16 cellular contexts compared by ENCODE assay signal in the genomic region with DNA sequence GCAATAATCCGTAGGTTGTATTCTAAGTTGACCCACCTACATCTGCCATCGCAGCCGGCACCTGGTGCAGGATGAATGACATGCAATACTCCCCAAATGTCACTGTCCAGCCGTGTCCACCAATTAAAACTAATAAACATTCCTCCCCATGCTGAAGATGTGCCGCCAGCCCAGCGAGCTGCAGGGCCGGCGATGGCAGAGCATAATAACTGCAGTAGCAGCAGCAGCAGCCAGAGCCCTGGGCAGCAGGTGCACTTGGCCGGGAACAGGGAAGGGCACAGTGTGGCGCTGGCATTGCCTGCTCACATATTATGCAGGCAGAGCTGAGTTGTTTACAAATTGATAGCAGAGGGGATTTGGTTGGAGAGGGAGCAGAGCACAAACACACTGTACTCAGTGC.
A peak's percentile ranks its signal among the peaks of the same experiment; 100 is the strongest.
DNase-seq lines count a peak whose midpoint lies in the region; ATAC-seq and TF ChIP-seq lines count a peak whose summit lies in the region.
"Had no signal": no experiment of that assay in that cellular context is flagged by ENCODE, and none has a peak within 500 bp of the region (broad histone marks: within the 10 kb centered on the region; RNA-seq: fewer than 3 reads in every experiment).

No MANE protein-coding gene starts in this region.

- TF ChIP-seq CTCF in spleen (IDR thresholded peaks at IDR 0.05 in 8 of 11, conservative IDR thresholded peaks at IDR 0.05 in 3 of 11) (no peak), vagina (IDR thresholded peaks at IDR 0.05) (no peak)

- peaks cover 0 to 6% (median 0%) of the 10 kb centered on the region in 5 donors for H3K27me3 Mint-ChIP-seq in naive thymus-derived CD4-positive, alpha-beta T cell
- H3K27me3 Mint-ChIP-seq: dendritic cell treated with granulocyte-macrophage colony-stimulating factor and Interleukin-4, amounts not matched to agents 40 ng/mL and 50 ng/mL, for 4 days; T-helper 17 cell had no signal

- H3K4me3 ChIP-seq in spleen (no peak overlapping the region), vagina (no peak overlapping the region)
- H3K4me3 ChIP-seq in naive thymus-derived CD4-positive, alpha-beta T cell (ENCODE audit: low read length) = no peak overlapping the region
- H3K4me3 ChIP-seq: thyroid gland had no signal

- no peak for ATAC-seq in naive thymus-derived CD4-positive, alpha-beta T cell
- ATAC-seq in HG02759 (IDR thresholded peaks at IDR 0.05; ENCODE audit: unreplicated experiment) = no peak
- ATAC-seq: activated CD4-positive, CD25-positive, alpha-beta regulatory T cell treated with anti-CD3 and anti-CD28 coated beads, Interleukin-2, amount 50 U/mL, for 24 hours; T-helper 17 cell had no signal

- H3K27ac Mint-ChIP-seq in naive thymus-derived CD4-positive, alpha-beta T cell = no peak overlapping the region
- H3K27ac Mint-ChIP-seq: activated naive CD4-positive, alpha-beta T cell treated with anti-CD3 and anti-CD28 coated beads for 36 hours; dendritic cell treated with granulocyte-macrophage colony-stimulating factor and Interleukin-4, amounts not matched to agents 40 ng/mL and 50 ng/mL, for 4 days; T-helper 17 cell had no signal

- TF ChIP-seq POLR2A in spleen (IDR thresholded peaks at IDR 0.05) = no peak
- no peak for TF ChIP-seq POLR2A in vagina (IDR thresholded peaks at IDR 0.05)

- POLR2A ChIA-PET in naive thymus-derived CD4-positive, alpha-beta T cell (lab: Charles Lee) = no interaction called here

- DNase-seq in NCI-H2081 (lab: John Stamatoyannopoulos, UW) (peak; percentile 22 to 72), NCI-H2081 treated with DMSO at 0.1 percent for 48 hours (lab: John Stamatoyannopoulos, UW) (no peak), NCI-H510A treated with DMSO at 0.1 percent for 48 hours (lab: John Stamatoyannopoulos, UW) (peak; percentile 66), globus pallidus (ENCODE audit: low spot score) (peak; percentile 5), spleen (peak; percentile 47), vagina (ENCODE audit: extremely low spot score in 2 of 2) (no peak)
- no peak for DNase-seq in naive thymus-derived CD4-positive, alpha-beta T cell
- DNase-seq: activated naive CD4-positive, alpha-beta T cell treated with anti-CD3 and anti-CD28 coated beads for 36 hours; mesendoderm; stimulated activated CD4-positive, alpha-beta T cell treated with anti-CD3 and anti-CD28 coated beads, Interleukin-4, amount 100 ng/mL, for 4 hours; T-helper 17 cell; thyroid gland had no signal

- H3K4me1 ChIP-seq in spleen (peaks cover 0 to 6% (median 0%) of the 10 kb centered on the region in 6 donors), vagina (no peaks in the 10 kb centered on the region)
- no peaks in the 10 kb centered on the region for H3K4me1 ChIP-seq in naive thymus-derived CD4-positive, alpha-beta T cell (ENCODE audit: control insufficient read depth in 2 of 2, insufficient read depth in 2 of 2, low read length in 2 of 2)
- H3K4me1 ChIP-seq: thyroid gland had no signal

- no peaks in the 10 kb centered on the region for H3K36me3 ChIP-seq in spleen
- H3K36me3 ChIP-seq in vagina = no peaks in the 10 kb centered on the region
- no peaks in the 10 kb centered on the region for H3K36me3 ChIP-seq in naive thymus-derived CD4-positive, alpha-beta T cell (ENCODE audit: control insufficient read depth in 2 of 3, insufficient read depth in 3 of 3, low read length in 3 of 3)
- H3K36me3 ChIP-seq: thyroid gland had no signal

- WGBS in spleen, 5 donors = 68 to 89% (median 79%) methylated on average over 9 to 10 of the region's 10 CpGs

- no peak overlapping the region for H3K27ac ChIP-seq in spleen
- no peak overlapping the region for H3K27ac ChIP-seq in vagina
- H3K27ac ChIP-seq in naive thymus-derived CD4-positive, alpha-beta T cell (ENCODE audit: low read depth, low read length) = no peak overlapping the region
- H3K27ac ChIP-seq: RWPE1, thyroid gland had no signal

- no peaks in the 10 kb centered on the region for H3K36me3 Mint-ChIP-seq in naive thymus-derived CD4-positive, alpha-beta T cell

- H3K4me1 Mint-ChIP-seq in naive thymus-derived CD4-positive, alpha-beta T cell = peaks cover 0 to 10% (median 6%) of the 10 kb centered on the region in 7 donors
- H3K4me1 Mint-ChIP-seq: T-helper 17 cell had no signal

- intact Hi-C loops in spleen (cut with DNase I; ENCODE audit: low total_unique reads) (no loop called here), vagina (cut with DNase I) (no loop called here)
- intact Hi-C loops in naive thymus-derived CD4-positive, alpha-beta T cell (cut with micrococcal nuclease) = no loop called here

- H3K9me3 Mint-ChIP-seq in naive thymus-derived CD4-positive, alpha-beta T cell = peaks cover 0 to 5% (median 0%) of the 10 kb centered on the region in 11 donors
- H3K9me3 Mint-ChIP-seq: activated naive CD4-positive, alpha-beta T cell treated with anti-CD3 and anti-CD28 coated beads for 36 hours; dendritic cell treated with granulocyte-macrophage colony-stimulating factor and Interleukin-4, amounts not matched to agents 40 ng/mL and 50 ng/mL, for 4 days had no signal

- no peak overlapping the region for H3K4me3 Mint-ChIP-seq in naive thymus-derived CD4-positive, alpha-beta T cell
- H3K4me3 Mint-ChIP-seq: activated naive CD4-positive, alpha-beta T cell treated with anti-CD3 and anti-CD28 coated beads for 36 hours; dendritic cell treated with granulocyte-macrophage colony-stimulating factor and Interleukin-4, amounts not matched to agents 40 ng/mL and 50 ng/mL, for 4 days; T-helper 17 cell had no signal

- H3K27me3 ChIP-seq in spleen (replicated peaks in 1 of 7) (peaks cover 0 to 4% (median 0%) of the 10 kb centered on the region in 7 donors), vagina (no peaks in the 10 kb centered on the region)
- H3K27me3 ChIP-seq in naive thymus-derived CD4-positive, alpha-beta T cell (ENCODE audit: control insufficient read depth in 2 of 2, insufficient read depth in 2 of 2, low read length in 2 of 2) = no peaks in the 10 kb centered on the region
- H3K27me3 ChIP-seq: thyroid gland had no signal

- CTCF ChIA-PET in naive thymus-derived CD4-positive, alpha-beta T cell (lab: Charles Lee) = interaction anchor here (0.8 kb wide), 1 partner anchor 1314 kb away, joined by 3 read pairs; no protein-coding TSS in a partner anchor

- H3K9me3 ChIP-seq in spleen (no peaks in the 10 kb centered on the region), vagina (no peaks in the 10 kb centered on the region)
- no peaks in the 10 kb centered on the region for H3K9me3 ChIP-seq in naive thymus-derived CD4-positive, alpha-beta T cell (ENCODE audit: control insufficient read depth in 2 of 3, low read length in 3 of 3)
- H3K9me3 ChIP-seq: thyroid gland had no signal

Comparison
In these comparisons a context has a peak if more than half of its experiments do, and no peak if none do; other contexts are left out.
1. DNase-seq: peak in NCI-H2081 (2 of 2), NCI-H510A treated with DMSO at 0.1 percent for 48 hours (single experiment), globus pallidus (single experiment) and spleen (single experiment); none in NCI-H2081 treated with DMSO at 0.1 percent for 48 hours (single experiment), vagina (0 of 2) and naive thymus-derived CD4-positive, alpha-beta T cell (0 of 9).